ENCODE assay signal across 14 cellular contexts in genomic region chr11:72805214-72805613, GRCh38. TPM values are rescaled to one million over a fixed set of nuclear protein-coding genes. Genes with fewer than 3 reads are reported as not detected.
A peak's percentile ranks its signal among the peaks of the same experiment; 100 is the strongest.
DNase-seq lines count a peak whose midpoint lies in the region; ATAC-seq and TF ChIP-seq lines count a peak whose summit lies in the region.
"Had no signal": no experiment of that assay in that cellular context is flagged by ENCODE, and none has a peak within 500 bp of the region (broad histone marks: within the 10 kb centered on the region; RNA-seq: fewer than 3 reads in every experiment).

No MANE protein-coding gene starts in this region.

- no peak for TF ChIP-seq EP300 in gastroesophageal sphincter (IDR thresholded peaks at IDR 0.05)

- WGBS in gastroesophageal sphincter (ENCODE audit: low coverage in 1 of 2), 2 donors = 84 to 86% methylated on average over 5 to 6 of the region's 6 CpGs

- no peak for TF ChIP-seq POLR2A in gastroesophageal sphincter (IDR thresholded peaks at IDR 0.05)

- H3K36me3 ChIP-seq in neutrophil (peaks cover 57% of the 10 kb centered on the region), gastroesophageal sphincter (peaks cover 0 to 20% of the 10 kb centered on the region in 2 donors)

- H3K27ac ChIP-seq in neutrophil = peak overlapping the region; percentile 98
- H3K27ac ChIP-seq in gastroesophageal sphincter = no peak overlapping the region

- peak overlapping the region; percentile 41 to 97 for H3K4me3 ChIP-seq in neutrophil (ENCODE audit: low read depth in 1 of 2, low read length in 1 of 2)
- H3K4me3 ChIP-seq in gastroesophageal sphincter = no peak overlapping the region
- H3K4me3 ChIP-seq: K562, MG63 had no signal

- peaks cover 68 to 70% of the 10 kb centered on the region in 2 experiments for H3K4me1 ChIP-seq in neutrophil (ENCODE audit: control insufficient read depth in 1 of 2, insufficient read depth in 1 of 2, low read depth in 1 of 2, low read length in 1 of 2)
- no peaks in the 10 kb centered on the region for H3K4me1 ChIP-seq in gastroesophageal sphincter

- H3K9me3 ChIP-seq in neutrophil (no peaks in the 10 kb centered on the region), gastroesophageal sphincter (no peaks in the 10 kb centered on the region)
- H3K9me3 ChIP-seq: MG63, SK-N-SH had no signal

- DNase-seq in CD1c-positive myeloid dendritic cell (ENCODE audit: extremely low spot score) (peak; percentile 87), MV-4-11 (lab: John Stamatoyannopoulos, UW) (peak; percentile 91), SKM-1 treated with dmso at 0.1 percent for 144 hours (lab: John Stamatoyannopoulos, UW; ENCODE audit: unreplicated experiment) (peak; percentile 80), NCI-H2227 (lab: John Stamatoyannopoulos, UW; ENCODE audit: unreplicated experiment) (no peak)
- DNase-seq: MG63, NCI-H1417 treated with DMSO at 0.1 percent for 48 hours, NCI-H2029 treated with DMSO at 0.1 percent for 48 hours, NCI-H510A treated with DMSO at 0.1 percent for 48 hours, PC-3, SK-N-SH had no signal

- TF ChIP-seq CTCF in neutrophil (IDR thresholded peaks at IDR 0.05) = peak; percentile 35
- no peak for TF ChIP-seq CTCF in gastroesophageal sphincter (IDR thresholded peaks at IDR 0.05)

- no peak for ATAC-seq in gastroesophageal sphincter
- ATAC-seq in GM18519 (IDR thresholded peaks at IDR 0.05; ENCODE audit: low FRiP score, unreplicated experiment) = no peak
- ATAC-seq: K562, PC-3 had no signal

- H3K27me3 ChIP-seq in neutrophil (no peaks in the 10 kb centered on the region), gastroesophageal sphincter (no peaks in the 10 kb centered on the region)
- H3K27me3 ChIP-seq: MG63 had no signal

RNA-seq across cellular contexts. Expression of gene ATG16L2, which starts 9.0 kb away (rescaled TPM):
- total RNA-seq in gastroesophageal sphincter = 10 to 100 TPM in 3 of 4 donors, 1 to 10 TPM in 1; 8.3 to 27.9 (median 16.5) TPM

RNA-seq across cellular contexts. Expression of gene STARD10, which starts 11.4 kb away (rescaled TPM):
- total RNA-seq in gastroesophageal sphincter = 10 to 100 TPM; 35.8 to 56.6 (median 45.0) TPM

RNA-seq across cellular contexts. Expression of gene ARAP1, which starts 53.0 kb away (rescaled TPM):
- total RNA-seq in gastroesophageal sphincter = 100 to 1,000 TPM in 2 of 4 donors, 10 to 100 TPM in 2; 72.4 to 125 (median 95.1) TPM

Comparison
In these comparisons a context has a peak if more than half of its experiments do, and no peak if none do; other contexts are left out.
1. H3K4me3 ChIP-seq: peak in neutrophil (2 of 2); none in gastroesophageal sphincter (0 of 2).